In the genomic region with DNA sequence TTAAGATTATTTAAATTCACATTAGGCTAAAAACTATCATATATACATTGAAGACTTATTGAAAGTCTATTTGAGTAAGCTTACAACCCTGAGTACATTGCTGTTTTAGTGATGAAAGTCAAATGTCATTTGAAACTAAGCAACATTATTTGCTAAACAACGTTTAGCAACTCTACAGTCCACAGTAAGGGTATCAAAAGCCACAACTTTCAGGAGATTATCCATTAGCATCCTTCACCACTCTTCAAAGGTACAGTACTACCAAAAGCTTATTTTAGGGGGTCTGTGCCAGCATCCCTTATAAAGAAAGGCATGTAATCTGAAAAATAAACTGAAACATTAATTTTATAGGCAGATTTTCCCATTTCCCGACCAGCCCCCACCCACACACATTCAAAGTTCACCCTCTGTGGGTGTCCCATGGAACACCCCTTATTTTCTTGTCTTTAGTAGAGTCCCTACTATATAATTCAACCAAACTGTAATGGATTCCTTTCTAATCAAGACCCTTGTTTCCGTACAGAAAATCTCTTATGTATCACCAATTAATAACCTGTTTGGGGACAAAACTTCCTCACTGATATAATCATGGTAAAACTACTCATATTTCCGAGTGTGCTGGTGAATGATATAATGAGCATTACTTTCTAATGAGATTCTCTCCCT, we compare ENCODE assay signal across 20 cellular contexts. TPM values are rescaled to one million over a fixed set of nuclear protein-coding genes. Genes with fewer than 3 reads are reported as not detected.
DNase-seq lines count a peak whose midpoint lies in the region; ATAC-seq, FAIRE-seq and TF ChIP-seq lines count a peak whose summit lies in the region.
"Had no signal": no experiment of that assay in that cellular context is flagged by ENCODE, and none has a peak within 500 bp of the region (broad histone marks: within the 10 kb centered on the region; RNA-seq: fewer than 3 reads in every experiment).

No MANE protein-coding gene starts in this region.

- H3K4ac ChIP-seq in IMR-90 (ENCODE audit: low read depth, low read length): no peak overlapping the region

- H3K4me2 ChIP-seq in IMR-90 (ENCODE audit: low read depth, low read length) (no peak overlapping the region), GM12878 (ENCODE audit: control insufficient read depth, insufficient read depth) (no peak overlapping the region; the same call in 1 of the 2 replicates)

- H3K9ac ChIP-seq in IMR-90 (ENCODE audit: low read depth, low read length): no peak overlapping the region
- H3K9ac ChIP-seq in GM12878 (ENCODE audit: control insufficient read depth, insufficient read depth, low read length): no peak overlapping the region

- peak overlapping the region; percentile 5 for H3K27ac Mint-ChIP-seq in activated CD8-positive, alpha-beta memory T cell treated with anti-CD3 and anti-CD28 coated beads, Interleukin-2, amount 10 ng/mL, durations not matched to agents 7 days and 5 days
- peak overlapping the region; percentile 87 for H3K27ac Mint-ChIP-seq in progenitor cell of endocrine pancreas

- H3K79me2 ChIP-seq in GM12878 (ENCODE audit: control insufficient read depth, insufficient read depth, low read length): peaks cover 64% of the 10 kb centered on the region

- H3K9me3 ChIP-seq in IMR-90 (ENCODE audit: control insufficient read depth, insufficient read depth, low read length): no peaks in the 10 kb centered on the region
- no peaks in the 10 kb centered on the region for H3K9me3 ChIP-seq in GM12878 (replicated peaks; ENCODE audit: control insufficient read depth, insufficient read depth, low read length)
- H3K9me3 ChIP-seq: colonic mucosa, spleen, tibial artery had no signal

- no TSS peak for BruUV-seq in IMR-90 (replicated peaks; lab: Mats Ljungman, UMichigan)
- no TSS peak for BruUV-seq in GM12878 (replicated peaks; lab: Mats Ljungman, UMichigan)

- H3K9me1 ChIP-seq in IMR-90 (ENCODE audit: insufficient read depth, low read length): peaks cover 3% of the 10 kb centered on the region; the same call in 1 of the 2 replicates

- no peak overlapping the region for H2AK9ac ChIP-seq in IMR-90 (replicated peaks; ENCODE audit: low read depth, low read length, poor library complexity)

- H3K79me1 ChIP-seq in IMR-90 (ENCODE audit: low read depth in 1 of 2, low read length in 2 of 2): peaks cover 48 to 56% of the 10 kb centered on the region in 2 experiments

- intact Hi-C loops in IMR-90 (cut with micrococcal nuclease) (loop anchor here (10.0 kb wide), 2 partner anchors 177 to 327 kb away; a partner anchor contains a TSS), GM12878 (cut with micrococcal nuclease; ENCODE audit: unreplicated experiment) (loop anchor here (10.0 kb wide), 2 partner anchors 197 to 327 kb away; a partner anchor contains a TSS)

- no peak overlapping the region for H2BK20ac ChIP-seq in IMR-90 (ENCODE audit: low read depth, low read length)

- H2BK120ac ChIP-seq in IMR-90 (ENCODE audit: low read depth, low read length): no peak overlapping the region

- no peak overlapping the region for H4K91ac ChIP-seq in IMR-90 (ENCODE audit: insufficient read depth, low read depth, low read length)

- no peak overlapping the region for H3K27ac ChIP-seq in IMR-90 (ENCODE audit: insufficient read depth, low read length)
- H3K27ac ChIP-seq in GM12878 (ENCODE audit: control insufficient read depth, insufficient read depth): no peak overlapping the region
- H3K27ac ChIP-seq: C4-2B, colonic mucosa, foreskin keratinocyte, spleen, tibial artery had no signal

- H4K5ac ChIP-seq in IMR-90 (ENCODE audit: low read depth, low read length): no peak overlapping the region

- H3K14ac ChIP-seq in IMR-90 (replicated peaks; ENCODE audit: low read depth, low read length): no peak overlapping the region

- H2BK5ac ChIP-seq in IMR-90 (ENCODE audit: low read depth, low read length, poor library complexity, severe bottlenecking): no peak overlapping the region

- no peak overlapping the region for H3K23ac ChIP-seq in IMR-90 (ENCODE audit: low read depth, low read length)

- TF ChIP-seq EP300 in GM12878 (IDR thresholded peaks at IDR 0.05; ENCODE audit: borderline replicate concordance in 1 of 2, control insufficient read depth in 1 of 2, low read depth in 2 of 2, low read length in 2 of 2): no peak

- TF ChIP-seq CTCF in IMR-90 (conservative IDR thresholded peaks at IDR 0.05; ENCODE audit: low read depth, low read length) (no peak), GM12878 (IDR thresholded peaks at IDR 0.05 in 2 of 3, conservative IDR thresholded peaks at IDR 0.05 in 1 of 3; ENCODE audit: control insufficient read depth in 2 of 3, extremely low read depth in 1 of 3, insufficient read depth in 1 of 3, low read depth in 3 of 3, low read length in 3 of 3) (no peak), progenitor cell of endocrine pancreas (IDR thresholded peaks at IDR 0.05; ENCODE audit: unreplicated experiment) (no peak)

- in situ Hi-C loops in IMR-90 (cut with MboI; ENCODE audit: low sequenced_read_pairs) (no loop called here), GM12878 (cut with MboI) (no loop called here)

- DNase-seq in activated CD8-positive, alpha-beta memory T cell treated with anti-CD3 and anti-CD28 coated beads, Interleukin-2, amount 10 ng/mL, durations not matched to agents 7 days and 5 days: no peak
- DNase-seq in activated CD8-positive, alpha-beta memory T cell treated with anti-CD3 and anti-CD28 coated beads for 24 hours: no peak
- no peak for DNase-seq in IMR-90
- DNase-seq in GM12878 (ENCODE audit: low read depth, low spot score): no peak
- DNase-seq in progenitor cell of endocrine pancreas (ENCODE audit: low spot score, unreplicated experiment): no peak
- no peak for DNase-seq in dermis blood vessel endothelial cell
- DNase-seq: ACHN; activated effector memory CD4-positive, alpha-beta T cell treated with anti-CD3 and anti-CD28 coated beads, Interleukin-2, amount 50 U/mL, for 16 hours; colonic mucosa; DMS79 treated with DMSO at 0.1 percent for 48 hours; foreskin keratinocyte; NCI-H1048; NCI-H2029; NCI-H510A; spleen; tibial artery had no signal

- no peak for ATAC-seq in activated CD8-positive, alpha-beta memory T cell treated with anti-CD3 and anti-CD28 coated beads, Interleukin-2, amount 10 ng/mL, durations not matched to agents 7 days and 5 days
- ATAC-seq in IMR-90 (ENCODE audit: low read depth): no peak
- peak; percentile 11 for ATAC-seq in GM12878
- ATAC-seq in GM18511 (IDR thresholded peaks at IDR 0.05; ENCODE audit: unreplicated experiment): no peak
- no peak for ATAC-seq in HG03442 (IDR thresholded peaks at IDR 0.05; ENCODE audit: unreplicated experiment)
- ATAC-seq: foreskin keratinocyte had no signal

- peaks cover 84% of the 10 kb centered on the region for H3K36me3 Mint-ChIP-seq in activated CD8-positive, alpha-beta memory T cell treated with anti-CD3 and anti-CD28 coated beads, Interleukin-2, amount 10 ng/mL, durations not matched to agents 7 days and 5 days
- peaks cover 50% of the 10 kb centered on the region for H3K36me3 Mint-ChIP-seq in progenitor cell of endocrine pancreas (ENCODE audit: insufficient read depth)

- no peak for TF ChIP-seq RAD21 in IMR-90 (IDR thresholded peaks at IDR 0.05; ENCODE audit: low read length)
- no peak for TF ChIP-seq RAD21 in GM12878 (IDR thresholded peaks at IDR 0.05; ENCODE audit: insufficient read depth, low read depth, low read length)

- H2BK15ac ChIP-seq in IMR-90 (ENCODE audit: low read depth, low read length): no peak overlapping the region

- H3K4me1 Mint-ChIP-seq in activated CD8-positive, alpha-beta memory T cell treated with anti-CD3 and anti-CD28 coated beads, Interleukin-2, amount 10 ng/mL, durations not matched to agents 7 days and 5 days: peaks cover 65% of the 10 kb centered on the region
- H3K4me1 Mint-ChIP-seq in progenitor cell of endocrine pancreas (ENCODE audit: low read depth): peaks cover 67% of the 10 kb centered on the region

- no CpG with 5 or more reads among the region's 4 CpGs for WGBS in IMR-90 (ENCODE audit: extremely low coverage in 2 of 2, insufficient read length in 1 of 2), 2 experiments
- 41% methylated on average over 4 of the region's 4 CpGs for WGBS in GM12878 (ENCODE audit: insufficient coverage, insufficient replicate concordance, low lambda C conversion rate, missing lambda C conversion rate)

- H3K27me3 ChIP-seq in IMR-90 (ENCODE audit: control insufficient read depth, insufficient read depth, low read length) (no peaks in the 10 kb centered on the region), GM12878 (replicated peaks in 1 of 2; ENCODE audit: control insufficient read depth in 2 of 2, insufficient read depth in 2 of 2, low read length in 1 of 2) (no peaks in the 10 kb centered on the region)
- H3K27me3 ChIP-seq: colonic mucosa, foreskin keratinocyte, spleen, tibial artery had no signal

- CTCF ChIA-PET in activated CD8-positive, alpha-beta memory T cell treated with anti-CD3 and anti-CD28 coated beads, Interleukin-2, amount 10 ng/mL, durations not matched to agents 7 days and 5 days (lab: Charles Lee): interaction anchor here (0.7 kb wide), 1 partner anchor 8 kb away, joined by 3 read pairs; no protein-coding TSS in a partner anchor
- CTCF ChIA-PET in IMR-90 (lab: Yijun Ruan, JAX): no interaction called here
- CTCF ChIA-PET in GM12878 (lab: Yijun Ruan, JAX): no interaction called here

- no peak for FAIRE-seq in GM12878 (lab: Jason Lieb, UNC)
- FAIRE-seq: H1 had no signal

- no peaks in the 10 kb centered on the region for H3K9me3 Mint-ChIP-seq in activated CD8-positive, alpha-beta memory T cell treated with anti-CD3 and anti-CD28 coated beads, Interleukin-2, amount 10 ng/mL, durations not matched to agents 7 days and 5 days (ENCODE audit: low read depth)
- H3K9me3 Mint-ChIP-seq in progenitor cell of endocrine pancreas (ENCODE audit: low read depth): no peaks in the 10 kb centered on the region

- SMC1A ChIA-PET in GM12878 (lab: Charles Lee; ENCODE audit: uncharacterized antibody, unreplicated experiment): interaction anchor here (1.0 kb wide), 1 partner anchor 20 kb away, joined by 3 read pairs; no protein-coding TSS in a partner anchor

- dilution Hi-C loops in IMR-90 (cut with HindIII; ENCODE audit: low sequenced_read_pairs, unreplicated experiment): no loop called here

- H4K8ac ChIP-seq in IMR-90 (ENCODE audit: low read depth in 2 of 2, low read length in 2 of 2): no peak overlapping the region

- H2AFZ ChIP-seq in IMR-90 (replicated peaks; ENCODE audit: low read length, poor library complexity): no peak overlapping the region
- H2AFZ ChIP-seq in GM12878 (ENCODE audit: control insufficient read depth, low read depth, low read length): no peak overlapping the region

- peaks cover 72% of the 10 kb centered on the region for H3K36me3 ChIP-seq in IMR-90 (ENCODE audit: control insufficient read depth, insufficient read depth, low read length)
- peaks cover 16 to 76% of the 10 kb centered on the region in 2 experiments for H3K36me3 ChIP-seq in GM12878 (ENCODE audit: control insufficient read depth in 2 of 2, insufficient read depth in 2 of 2, low read length in 1 of 2)

- peaks cover 1% of the 10 kb centered on the region; the same call in 1 of the 2 replicates for H3K4me1 ChIP-seq in IMR-90 (ENCODE audit: control insufficient read depth, insufficient read depth, low read length)
- peaks cover 3% of the 10 kb centered on the region; the same call in 1 of the 2 replicates for H3K4me1 ChIP-seq in GM12878 (ENCODE audit: control insufficient read depth, insufficient read depth, low read length)
- H3K4me1 ChIP-seq: colonic mucosa had no signal

- no peak overlapping the region for H3K4me3 Mint-ChIP-seq in activated CD8-positive, alpha-beta memory T cell treated with anti-CD3 and anti-CD28 coated beads, Interleukin-2, amount 10 ng/mL, durations not matched to agents 7 days and 5 days
- no peak overlapping the region for H3K4me3 Mint-ChIP-seq in progenitor cell of endocrine pancreas (ENCODE audit: low read depth)

- H3K4me3 ChIP-seq in IMR-90 (ENCODE audit: insufficient read depth, low read depth, low read length) (no peak overlapping the region), GM12878 (no peak overlapping the region)
- H3K4me3 ChIP-seq: colonic mucosa, spleen, tibial artery had no signal

- TF ChIP-seq POLR2A in IMR-90 (IDR thresholded peaks at IDR 0.05; ENCODE audit: low read depth, low read length) (peak; percentile 50; the same call in 1 of the 2 replicates), GM12878 (IDR thresholded peaks at IDR 0.05; ENCODE audit: low read depth, low read length) (no peak; the same call in 1 of the 2 replicates)

- POLR2A ChIA-PET in IMR-90 (lab: Charles Lee; ENCODE audit: unreplicated experiment) (no interaction called here), GM12878 (lab: Charles Lee) (interaction anchor here (1.6 kb wide), 1 partner anchor 8 kb away, joined by 6 read pairs; no protein-coding TSS in a partner anchor)

- no peak overlapping the region for H2AK5ac ChIP-seq in IMR-90 (ENCODE audit: low read depth, low read length)

- RAD21 ChIA-PET in GM12878 (lab: Charles Lee; ENCODE audit: unreplicated experiment): no interaction called here

- H4K20me1 ChIP-seq in IMR-90 (ENCODE audit: insufficient read depth, low read length): peaks cover 87% of the 10 kb centered on the region
- peaks cover 16% of the 10 kb centered on the region; the same call in 1 of the 2 replicates for H4K20me1 ChIP-seq in GM12878 (ENCODE audit: control insufficient read depth, insufficient read depth)

- no peaks in the 10 kb centered on the region for H3K27me3 Mint-ChIP-seq in activated CD8-positive, alpha-beta memory T cell treated with anti-CD3 and anti-CD28 coated beads, Interleukin-2, amount 10 ng/mL, durations not matched to agents 7 days and 5 days
- H3K27me3 Mint-ChIP-seq in progenitor cell of endocrine pancreas: no peaks in the 10 kb centered on the region

- H3K18ac ChIP-seq in IMR-90 (ENCODE audit: low read depth, low read length): no peak overlapping the region

- no peak overlapping the region for H3K56ac ChIP-seq in IMR-90 (ENCODE audit: extremely low read depth, insufficient read depth, low read length)

RNA-seq across cellular contexts. Expression of a gene that starts 11.0 kb away (rescaled TPM):
- 100 to 1,000 TPM; 344 to 402 TPM for total RNA-seq in activated CD8-positive, alpha-beta memory T cell treated with anti-CD3 and anti-CD28 coated beads, Interleukin-2, amount 10 ng/mL, durations not matched to agents 7 days and 5 days
- 53.9 and 121 TPM in 2 replicates for total RNA-seq in IMR-90 (2012; rRNA removed)
- 91.4 and 121 TPM in 2 replicates for polyA plus RNA-seq in IMR-90 (2012; rRNA removed)
- 25.7 and 28.4 TPM in 2 replicates for polyA plus RNA-seq in IMR-90 (2012; cell fraction: cytosol; rRNA removed)
- polyA plus RNA-seq in IMR-90 (2012; cell fraction: nucleus; rRNA removed; ENCODE audit: low replicate concordance): 122 and 444 TPM in 2 replicates
- 575 and 577 TPM in 2 replicates for total RNA-seq in GM12878 (2013; cell fraction: nucleolus; rRNA removed)
- total RNA-seq in GM12878 (2014; rRNA removed): 201 and 223 TPM in 2 replicates
- 384 and 393 TPM in 2 replicates for total RNA-seq in GM12878 (2014; rRNA removed; fragmentation: Illumina TruSeq; extraction: Trizol)
- total RNA-seq in GM12878 (2021): 305 and 325 TPM in 2 replicates
- polyA plus RNA-seq in GM12878 (2011; ENCODE audit: low read depth): 203 TPM
- polyA plus RNA-seq in GM12878 (2011; rRNA removed): 177 and 237 TPM in 2 replicates
- polyA plus RNA-seq in GM12878 (2011; cell fraction: cytosol; rRNA removed): 59.6 and 65.2 TPM in 2 replicates
- 308 and 445 TPM in 2 replicates for polyA plus RNA-seq in GM12878 (2011; cell fraction: nucleus; rRNA removed)
- 220 and 322 TPM in 2 replicates for polyA plus RNA-seq in GM12878 (2012)
- 559 and 719 TPM in 2 replicates for polyA plus RNA-seq in GM12878 (2014; fragmentation: Illumina TruSeq; extraction: Trizol)
- polyA plus RNA-seq in GM12878 (2014; fragmentation: Nextera tagmentation; extraction: Ambion mirVana): 100 to 1,000 TPM in 1 of 2 experiments, 10 to 100 TPM in 1; 78.5 to 117 TPM
- polyA plus RNA-seq in GM12878 (2014; rRNA removed): 257 and 273 TPM in 2 replicates
- 100 to 1,000 TPM; 171 to 198 TPM for polyA plus RNA-seq in GM12878 (2016; fragmentation: Nextera tagmentation; extraction: Ambion mirVana)
- 92.8 and 133 TPM in 2 replicates for polyA minus RNA-seq in GM12878 (2011; rRNA and poly(A)+ RNA removed)
- 56.9 and 61.2 TPM in 2 replicates for polyA minus RNA-seq in GM12878 (2011; cell fraction: cytosol; rRNA and poly(A)+ RNA removed)
- 129 and 229 TPM in 2 replicates for polyA minus RNA-seq in GM12878 (2011; cell fraction: nucleus; rRNA and poly(A)+ RNA removed)
- total RNA-seq in progenitor cell of endocrine pancreas: 651 and 653 TPM in 2 replicates
- total RNA-seq in dermis blood vessel endothelial cell: 276 and 355 TPM in 2 replicates
